ENCODE assay signal across 8 cellular contexts in genomic region chr7:75914169-75914654, GRCh38. TPM values are rescaled to one million over a fixed set of nuclear protein-coding genes. Genes with fewer than 3 reads are reported as not detected.
DNase-seq lines count a peak whose midpoint lies in the region; ATAC-seq and TF ChIP-seq lines count a peak whose summit lies in the region.

No MANE protein-coding gene starts in this region.

- peak overlapping the region; percentile 89 for H3K18ac ChIP-seq in trophoblast cell (ENCODE audit: low read length)

- H3F3A ChIP-seq in PC-3 (ENCODE audit: low read length, unreplicated experiment): no peaks in the 10 kb centered on the region

- H4K8ac ChIP-seq in trophoblast cell (ENCODE audit: low read depth, low read length): peak overlapping the region; percentile 85

- H2BK120ac ChIP-seq in trophoblast cell (ENCODE audit: insufficient read depth, low read length, poor library complexity): peak overlapping the region; percentile 35

- H3K9me2 ChIP-seq in PC-3 (replicated peaks; ENCODE audit: low read length): no peaks in the 10 kb centered on the region

- TSS peak; percentile 90 for BruUV-seq in PC-3 (replicated peaks; lab: Mats Ljungman, UMichigan)

- CTCF ChIA-PET in PC-3 (lab: Charles Lee): no interaction called here

- peak overlapping the region; percentile 97 for H2AFZ ChIP-seq in DND-41 (ENCODE audit: low read depth, low read length)
- H2AFZ ChIP-seq in PC-3 (ENCODE audit: low read length): peak overlapping the region; percentile 87
- H2AFZ ChIP-seq in trophoblast cell (ENCODE audit: insufficient read depth, low read length, poor library complexity): peak overlapping the region; percentile 84

- peak overlapping the region; percentile 79 for H4K12ac ChIP-seq in trophoblast cell (ENCODE audit: low read depth, low read length)

- peak overlapping the region; percentile 24 for H2BK5ac ChIP-seq in trophoblast cell (ENCODE audit: low read depth, low read length, poor library complexity)

- DNase-seq in DND-41 (no peak), PC-3 (no peak), epithelial cell of prostate (ENCODE audit: low read depth, low spot score) (no peak), trophoblast cell (no peak), HPDE6-E6E7 (ENCODE audit: extremely low spot score) (no peak), activated gamma-delta T cell (lab: John Stamatoyannopoulos, UW) (no peak), HK-2 (ENCODE audit: unreplicated experiment) (no peak)

- H2AK5ac ChIP-seq in trophoblast cell (ENCODE audit: low read length): no peak overlapping the region

- H3K36me3 ChIP-seq in DND-41 (ENCODE audit: insufficient read depth, low read length) (no peaks in the 10 kb centered on the region), PC-3 (ENCODE audit: low read depth, low read length) (no peaks in the 10 kb centered on the region), trophoblast cell (ENCODE audit: control insufficient read depth in 1 of 2, insufficient read depth in 2 of 2, low read length in 2 of 2) (no peaks in the 10 kb centered on the region)

- no peaks in the 10 kb centered on the region for H3K27me3 ChIP-seq in DND-41 (ENCODE audit: insufficient read depth, low read length, poor library complexity)
- no peaks in the 10 kb centered on the region for H3K27me3 ChIP-seq in PC-3 (ENCODE audit: low read length)
- no peaks in the 10 kb centered on the region for H3K27me3 ChIP-seq in trophoblast cell (ENCODE audit: insufficient read depth, low read length)

- peak overlapping the region; percentile 61 for H3K4ac ChIP-seq in trophoblast cell (ENCODE audit: low read depth, low read length)

- intact Hi-C loops in PC-3 (cut with micrococcal nuclease): loop anchor here (10.0 kb wide), 1 partner anchor 81 kb away; the partner anchor contains the start of gene TMEM120A

- no peaks in the 10 kb centered on the region for H3K9me3 ChIP-seq in DND-41 (ENCODE audit: insufficient read depth, low read length, severe bottlenecking)
- H3K9me3 ChIP-seq in PC-3 (ENCODE audit: low read length): no peaks in the 10 kb centered on the region
- no peaks in the 10 kb centered on the region for H3K9me3 ChIP-seq in trophoblast cell (ENCODE audit: insufficient read depth, low read depth, low read length)

- POLR2A ChIA-PET in PC-3 (lab: Charles Lee; ENCODE audit: unreplicated experiment): interaction anchor here (0.6 to 0.7 kb wide), 2 partner anchors 28 to 175 kb away, joined by 3 to 4 read pairs; no protein-coding TSS in a partner anchor

- H3K4me2 ChIP-seq in DND-41 (ENCODE audit: insufficient read depth, low read length): peak overlapping the region; percentile 88
- peak overlapping the region; percentile 98 for H3K4me2 ChIP-seq in PC-3 (ENCODE audit: low read length)
- H3K4me2 ChIP-seq in trophoblast cell (ENCODE audit: low read length): peak overlapping the region; percentile 87

- no peak for ATAC-seq in DND-41 (ENCODE audit: insufficient read depth, low read depth)
- no peak; the same call in 1 of the 2 replicates for ATAC-seq in PC-3
- ATAC-seq in GM18868 (IDR thresholded peaks at IDR 0.05; ENCODE audit: unreplicated experiment): no peak

- H3K27ac ChIP-seq in DND-41 (ENCODE audit: low read length) (peak overlapping the region; percentile 76), PC-3 (ENCODE audit: low read length) (no peak overlapping the region), epithelial cell of prostate (peak overlapping the region; percentile 40), trophoblast cell (ENCODE audit: low read depth, low read length) (peak overlapping the region; percentile 21)

- TF ChIP-seq CTCF in DND-41 (IDR thresholded peaks at IDR 0.05; ENCODE audit: borderline replicate concordance, extremely low read depth, low read length, poor library complexity, severe bottlenecking): no peak
- no peak for TF ChIP-seq CTCF in PC-3 (conservative IDR thresholded peaks at IDR 0.05; ENCODE audit: low read depth, low read length)

- peak overlapping the region; percentile 82 for H3K9ac ChIP-seq in DND-41 (ENCODE audit: low read depth, low read length)
- H3K9ac ChIP-seq in PC-3 (ENCODE audit: low read length): peak overlapping the region; percentile 89
- peak overlapping the region; percentile 55 for H3K9ac ChIP-seq in trophoblast cell (ENCODE audit: low read length)

- H2BK12ac ChIP-seq in trophoblast cell (ENCODE audit: low read length): no peak overlapping the region

- H3K79me2 ChIP-seq in DND-41 (ENCODE audit: insufficient read depth, low read length) (peaks cover 9% of the 10 kb centered on the region), PC-3 (ENCODE audit: low read length) (peaks cover 47% of the 10 kb centered on the region), trophoblast cell (ENCODE audit: control insufficient read depth, insufficient read depth, low read length, poor library complexity) (peaks cover 10% of the 10 kb centered on the region)

- H3K79me1 ChIP-seq in trophoblast cell (ENCODE audit: low read length): peaks cover 8% of the 10 kb centered on the region

- H3K23ac ChIP-seq in trophoblast cell (ENCODE audit: low read length): no peak overlapping the region

- H3K4me1 ChIP-seq in DND-41 (ENCODE audit: insufficient read depth, low read length) (peaks cover 26% of the 10 kb centered on the region), PC-3 (ENCODE audit: insufficient read depth, low read length) (peaks cover 11% of the 10 kb centered on the region), trophoblast cell (ENCODE audit: control insufficient read depth in 1 of 2, insufficient read depth in 2 of 2, low read length in 2 of 2) (peaks cover 11 to 12% of the 10 kb centered on the region in 2 experiments)

- WGBS in trophoblast cell (ENCODE audit: extremely low coverage, insufficient coverage, insufficient read length): no CpG with 5 or more reads among the region's 18 CpGs

- peak overlapping the region; percentile 72 for H4K91ac ChIP-seq in trophoblast cell (ENCODE audit: low read depth, low read length)

- peak overlapping the region; percentile 88 for H3K14ac ChIP-seq in trophoblast cell (ENCODE audit: low read length)

- H4K20me1 ChIP-seq in DND-41 (ENCODE audit: insufficient read depth, low read length) (peaks cover 4% of the 10 kb centered on the region; the same call in 1 of the 2 replicates), PC-3 (ENCODE audit: low read length) (peaks cover 11% of the 10 kb centered on the region)

- peak overlapping the region; percentile 32 to 76; a peak in 3 of 4 replicates for H3K4me3 ChIP-seq in DND-41 (ENCODE audit: low read depth in 1 of 2, low read length in 2 of 2)
- H3K4me3 ChIP-seq in PC-3 (ENCODE audit: low read length): peak overlapping the region; percentile 92
- peak overlapping the region; percentile 77 for H3K4me3 ChIP-seq in trophoblast cell (ENCODE audit: low read depth, low read length)

RNA-seq across cellular contexts. Expression of gene POR, which starts 0.7 kb away (rescaled TPM):
- 112 and 119 TPM in 2 replicates for total RNA-seq in PC-3 (2014; rRNA removed)
- polyA plus RNA-seq in trophoblast cell (2013): 59.4 and 65.9 TPM in 2 replicates

RNA-seq across cellular contexts. Expression of gene RHBDD2, which starts 35.4 kb away (rescaled TPM):
- total RNA-seq in PC-3 (2014; rRNA removed): 42.7 and 59.1 TPM in 2 replicates
- polyA plus RNA-seq in trophoblast cell (2013): 22.6 and 24.0 TPM in 2 replicates
